ENCODE assay signal across 3 cellular contexts in the genomic region with DNA sequence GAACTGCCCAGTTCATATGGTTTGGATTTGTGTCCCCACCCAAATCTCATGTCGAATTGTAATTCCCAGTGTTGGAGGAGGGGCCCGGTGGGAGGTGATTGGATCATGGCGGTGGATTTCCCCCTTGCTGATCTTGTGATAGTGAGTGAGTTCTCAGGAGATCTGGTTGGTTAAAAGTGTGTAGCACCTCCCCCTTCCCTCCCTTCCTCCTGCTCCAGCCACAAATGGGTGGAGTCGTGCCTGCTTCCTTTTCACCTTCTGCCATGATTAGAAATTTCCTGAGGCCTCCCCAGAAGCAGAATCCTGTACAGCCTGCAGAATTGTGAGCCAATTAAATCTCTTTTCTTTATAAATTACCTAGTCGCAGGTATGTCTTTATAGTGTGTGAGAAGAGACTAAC. TPM values are rescaled to one million over a fixed set of nuclear protein-coding genes. Genes with fewer than 3 reads are reported as not detected.
"Had no signal": no experiment of that assay in that cellular context is flagged by ENCODE, and none has a peak within 500 bp of the region (broad histone marks: within the 10 kb centered on the region; RNA-seq: fewer than 3 reads in every experiment).

No MANE protein-coding gene starts in this region.

RNA-seq across cellular contexts. Expression of gene SPATA9, which starts 23.4 kb away (rescaled TPM):
- total RNA-seq: PC-3, Peyer's patch, Right ventricle myocardium superior had no signal
